Comparison of ENCODE assay signal across 13 cellular contexts in the genomic region with DNA sequence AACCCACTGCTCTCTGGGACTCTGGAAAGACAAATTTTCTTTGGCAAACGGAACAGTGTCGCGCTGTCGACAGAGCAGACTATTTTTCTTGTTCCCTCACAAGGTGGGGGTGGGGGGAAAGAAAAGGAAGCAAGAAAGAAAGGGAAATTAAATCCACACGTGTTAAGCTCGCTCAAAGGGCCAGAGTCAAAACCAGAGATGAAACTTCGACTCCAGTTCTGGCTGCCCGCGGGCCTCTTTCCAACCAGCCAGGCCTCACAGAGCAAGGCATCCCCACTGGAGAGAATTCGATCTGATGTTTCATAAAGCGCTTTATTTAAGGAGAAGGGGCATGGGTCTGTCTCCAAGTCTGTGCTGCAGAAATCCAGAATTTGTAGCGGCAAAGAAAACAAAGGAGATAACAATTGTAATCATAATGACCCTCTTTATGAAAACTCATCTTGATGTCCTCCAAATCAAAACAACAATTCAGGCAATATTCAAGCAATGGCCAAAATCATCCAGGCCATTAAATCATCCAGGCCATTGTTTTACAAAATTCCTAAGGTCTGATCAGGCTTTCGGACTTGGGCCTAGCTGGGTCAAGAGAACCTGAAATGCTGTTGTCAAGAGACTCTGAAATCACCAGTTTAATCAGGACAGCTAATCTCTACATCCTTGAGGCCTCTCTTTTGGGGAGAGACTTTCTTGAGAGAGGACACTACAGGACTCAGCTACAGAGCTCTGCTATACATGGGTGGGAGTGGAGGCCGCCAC. TPM values are rescaled to one million over a fixed set of nuclear protein-coding genes. Genes with fewer than 3 reads are reported as not detected.
"Had no signal": no experiment of that assay in that cellular context is flagged by ENCODE, and none has a peak within 500 bp of the region (broad histone marks: within the 10 kb centered on the region; RNA-seq: fewer than 3 reads in every experiment).

No MANE protein-coding gene starts in this region.

- H3K4me3 ChIP-seq: right lobe of liver had no signal

- H3K36me3 ChIP-seq: right lobe of liver had no signal

- H3K27ac ChIP-seq: right lobe of liver had no signal

- DNase-seq: activated CD4-positive, alpha-beta memory T cell treated with anti-CD3 and anti-CD28 coated beads for 36 hours; activated CD4-positive, CD25-positive, alpha-beta regulatory T cell treated with anti-CD3 and anti-CD28 coated beads, Interleukin-2, amount 50 U/mL, for 72 hours; activated gamma-delta T cell; activated T-cell treated with anti-CD3 and anti-CD28 coated beads, Interleukin-2, amount 50 U/mL, for 48 hours; immature natural killer cell; left cardiac atrium; natural killer cell; posterior cingulate gyrus; right lobe of liver; trophoblast cell had no signal

- ATAC-seq: left cardiac atrium; natural killer cell; right lobe of liver; stimulated activated effector memory CD8-positive, alpha-beta T cell treated with anti-CD3 and anti-CD28 coated beads, Interleukin-12 subunit alpha, Interleukin-12 subunit beta, amount 100 ng/mL, for 72 hours had no signal

- H3K9me3 ChIP-seq: right lobe of liver had no signal

RNA-seq across cellular contexts. Expression of a gene that starts 5.3 kb away (rescaled TPM):
- total RNA-seq: activated CD4-positive, alpha-beta memory T cell treated with anti-CD3 and anti-CD28 coated beads for 36 hours; bronchial epithelial cell; natural killer cell; right lobe of liver; T-helper 2 cell treated with Interferon-gamma antibody and Interleukin-4, amounts not matched to agents 100 ng/mL and 5 ng/mL, for 36 hours had no signal
